ENCODE assay signal across 7 cellular contexts in genomic region chr22:38180841-38181452, GRCh38. TPM values are rescaled to one million over a fixed set of nuclear protein-coding genes. Genes with fewer than 3 reads are reported as not detected.
DNase-seq lines count a peak whose midpoint lies in the region; TF ChIP-seq lines count a peak whose summit lies in the region.

No MANE protein-coding gene starts in this region.

- H3K27me3 Mint-ChIP-seq in activated naive CD4-positive, alpha-beta T cell treated with anti-CD3 and anti-CD28 coated beads, Interleukin-2, amount 50 U/mL, for 24 hours, result no peaks in the 10 kb centered on the region

- no peaks in the 10 kb centered on the region for H3K27me3 ChIP-seq in KMS-11 (ENCODE audit: insufficient read depth, low read depth)
- no peaks in the 10 kb centered on the region for H3K27me3 ChIP-seq in left ventricle myocardium inferior (ENCODE audit: low read depth)

- H4K20me1 ChIP-seq in KMS-11 (ENCODE audit: insufficient read depth), result no peaks in the 10 kb centered on the region

- H3K36me3 ChIP-seq in KMS-11 (ENCODE audit: insufficient read depth) (no peaks in the 10 kb centered on the region), left ventricle myocardium inferior (no peaks in the 10 kb centered on the region)

- DNase-seq in GM13976 (ENCODE audit: low spot score) (peak; percentile 50), left ventricle myocardium inferior (peak; percentile 44), retinal pigment epithelial cell (ENCODE audit: low read depth) (no peak), GM03348 (ENCODE audit: low spot score) (no peak), HuH-7 (ENCODE audit: low spot score) (no peak)

- in situ Hi-C loops in GM13976 (cut with MboI; ENCODE audit: low sequenced_read_pairs, unreplicated experiment), result no loop called here

- H3K4me1 ChIP-seq in KMS-11 (ENCODE audit: low read depth, poor library complexity, severe bottlenecking) (peaks cover 62% of the 10 kb centered on the region), left ventricle myocardium inferior (peaks cover 45% of the 10 kb centered on the region)

- H3K4me3 ChIP-seq in KMS-11 (IDR thresholded peaks at IDR 0.05; ENCODE audit: insufficient read depth, low read depth, low read length) (no peak overlapping the region), left ventricle myocardium inferior (peak overlapping the region; percentile 76), retinal pigment epithelial cell (ENCODE audit: low read length) (peak overlapping the region; percentile 64)

- H3K36me3 Mint-ChIP-seq in activated naive CD4-positive, alpha-beta T cell treated with anti-CD3 and anti-CD28 coated beads, Interleukin-2, amount 50 U/mL, for 24 hours, result no peaks in the 10 kb centered on the region

- H3K9ac ChIP-seq in KMS-11, result peak overlapping the region; percentile 96

- H3K9me3 ChIP-seq in left ventricle myocardium inferior (replicated peaks), result no peaks in the 10 kb centered on the region

- peak overlapping the region; percentile 97 for H3K4me3 Mint-ChIP-seq in activated naive CD4-positive, alpha-beta T cell treated with anti-CD3 and anti-CD28 coated beads, Interleukin-2, amount 50 U/mL, for 24 hours

- peak overlapping the region; percentile 97 for H3K4me2 ChIP-seq in KMS-11

- H3K9me3 Mint-ChIP-seq in activated naive CD4-positive, alpha-beta T cell treated with anti-CD3 and anti-CD28 coated beads, Interleukin-2, amount 50 U/mL, for 24 hours, result no peaks in the 10 kb centered on the region

- H3K79me2 ChIP-seq in KMS-11 (ENCODE audit: insufficient read depth, low read depth), result no peaks in the 10 kb centered on the region

- peak overlapping the region; percentile 99 for H3K27ac Mint-ChIP-seq in activated naive CD4-positive, alpha-beta T cell treated with anti-CD3 and anti-CD28 coated beads, Interleukin-2, amount 50 U/mL, for 24 hours

- H2AFZ ChIP-seq in KMS-11 (ENCODE audit: low read depth), result peak overlapping the region; percentile 47

- H3K27ac ChIP-seq in KMS-11, result peak overlapping the region; percentile 91
- peak overlapping the region; percentile 94 for H3K27ac ChIP-seq in left ventricle myocardium inferior (replicated peaks)

- TF ChIP-seq CTCF in GM13976 (IDR thresholded peaks at IDR 0.05; ENCODE audit: borderline replicate concordance, control extremely low read depth, extremely low read depth, insufficient read depth, missing control alignments) (no peak), KMS-11 (conservative IDR thresholded peaks at IDR 0.05; ENCODE audit: low read depth, low read length) (no peak), left ventricle myocardium inferior (IDR thresholded peaks at IDR 0.05; ENCODE audit: borderline replicate concordance) (no peak), retinal pigment epithelial cell (conservative IDR thresholded peaks at IDR 0.05; ENCODE audit: low read depth, low read length) (no peak)

- intact Hi-C loops in left ventricle myocardium inferior (cut with micrococcal nuclease), result no loop called here

- H3K4me1 Mint-ChIP-seq in activated naive CD4-positive, alpha-beta T cell treated with anti-CD3 and anti-CD28 coated beads, Interleukin-2, amount 50 U/mL, for 24 hours, result peaks cover 48% of the 10 kb centered on the region

RNA-seq across cellular contexts. Expression of gene PLA2G6, which starts 0.7 kb away (rescaled TPM):
- total RNA-seq in left ventricle myocardium inferior, result 14.1 TPM

RNA-seq across cellular contexts. Expression of gene MAFF, which starts 20.8 kb away (rescaled TPM):
- total RNA-seq in left ventricle myocardium inferior, result 4.7 TPM

Comparison
In these comparisons a context has a peak if more than half of its experiments do, and no peak if none do; other contexts are left out.
1. DNase-seq: peak in GM13976 (single experiment) and left ventricle myocardium inferior (single experiment); none in retinal pigment epithelial cell (single experiment), GM03348 (single experiment) and HuH-7 (single experiment).